Comparison of ENCODE assay signal across 24 cellular contexts in the genomic region with DNA sequence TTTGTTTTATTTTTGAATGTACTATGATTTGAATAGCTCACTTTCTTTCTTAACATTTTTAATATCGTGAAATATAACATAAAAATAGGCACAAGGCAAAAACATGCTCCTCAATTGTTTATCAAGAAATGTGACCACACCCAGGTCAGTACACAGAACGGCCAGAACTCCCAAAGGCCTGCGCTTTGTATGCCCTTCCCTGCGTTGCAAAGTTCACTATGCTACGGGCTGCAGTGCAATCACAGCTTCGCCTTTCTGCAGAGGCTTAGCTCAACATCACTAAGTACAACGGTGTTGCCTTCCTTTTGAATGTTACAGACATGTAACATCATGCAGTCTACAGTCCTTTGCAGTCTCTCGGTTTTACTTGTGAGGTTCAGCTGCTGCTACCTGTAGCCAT.
DNase-seq lines count a peak whose midpoint lies in the region; TF ChIP-seq lines count a peak whose summit lies in the region.
"Had no signal": no experiment of that assay in that cellular context is flagged by ENCODE, and none has a peak within 500 bp of the region (broad histone marks: within the 10 kb centered on the region; RNA-seq: fewer than 3 reads in every experiment).

No MANE protein-coding gene starts in this region.

- DNase-seq in coronary artery (ENCODE audit: low spot score) (peak; percentile 14), fibroblast of the aortic adventitia (ENCODE audit: low read depth) (peak; percentile 4), transverse colon (peak; percentile 61), SHP77 treated with DMSO at 0.1 percent for 48 hours (lab: John Stamatoyannopoulos, UW) (no peak), COR-L47 (lab: John Stamatoyannopoulos, UW) (no peak)
- DNase-seq in stimulated activated CD4-positive, alpha-beta T cell treated with anti-CD3 and anti-CD28 coated beads, Interleukin-2, amount 100 ng/mL, for 48 hours = no peak
- DNase-seq: AML-193; CD4-positive, alpha-beta T cell; GOT3; HCEC 1CT; IMR-90; KG1; MM.1S; NCI-H1048; NCI-H1417; NCI-H1694; NCI-H2081; NCI-H2227 treated with DMSO at 0.1 percent for 48 hours; NCI-H69; SIG-M5 had no signal

- no peaks in the 10 kb centered on the region for H3K27me3 ChIP-seq in mucosa of rectum (ENCODE audit: control insufficient read depth in 2 of 2, insufficient read depth in 2 of 2, low read length in 2 of 2)
- no peaks in the 10 kb centered on the region for H3K27me3 ChIP-seq in transverse colon
- H3K27me3 ChIP-seq: BLaER1 treated with 17β-estradiol and CSF1 and Interleukin-3, amounts not matched to agents 10 nM and 100 nM had no signal

- H3K36me3 ChIP-seq in mucosa of rectum (ENCODE audit: control insufficient read depth in 2 of 2, insufficient read depth in 2 of 2, low read length in 2 of 2) = no peaks in the 10 kb centered on the region
- H3K36me3 ChIP-seq in transverse colon = no peaks in the 10 kb centered on the region
- H3K36me3 ChIP-seq: BLaER1 treated with 17β-estradiol and CSF1 and Interleukin-3, amounts not matched to agents 10 nM and 100 nM had no signal

- H3K9ac ChIP-seq in mucosa of rectum (ENCODE audit: low read depth in 1 of 2, low read length in 2 of 2) = no peak overlapping the region
- H3K9ac ChIP-seq: BLaER1 treated with 17β-estradiol and CSF1 and Interleukin-3, amounts not matched to agents 10 nM and 100 nM had no signal

- no peak for TF ChIP-seq POLR2A in transverse colon (IDR thresholded peaks at IDR 0.05)

- H3K4me1 ChIP-seq in mucosa of rectum (ENCODE audit: control insufficient read depth in 2 of 2, insufficient read depth in 2 of 2, low read length in 2 of 2) = peaks cover 19 to 28% of the 10 kb centered on the region in 2 donors
- peaks cover 9 to 42% (median 31%) of the 10 kb centered on the region in 4 donors for H3K4me1 ChIP-seq in transverse colon
- H3K4me1 ChIP-seq: A549; BLaER1 treated with 17β-estradiol and CSF1 and Interleukin-3, amounts not matched to agents 10 nM and 100 nM had no signal

- TF ChIP-seq CTCF in coronary artery (IDR thresholded peaks at IDR 0.05) = no peak
- no peak for TF ChIP-seq CTCF in fibroblast of the aortic adventitia (IDR thresholded peaks at IDR 0.05; ENCODE audit: insufficient read depth, low read length)
- no peak for TF ChIP-seq CTCF in transverse colon (IDR thresholded peaks at IDR 0.05)

- intact Hi-C loops in transverse colon (cut with DNase I; ENCODE audit: low total_unique reads) = no loop called here

- H3K9me3 ChIP-seq in mucosa of rectum (ENCODE audit: control insufficient read depth in 2 of 2, low read length in 2 of 2) (no peaks in the 10 kb centered on the region), transverse colon (no peaks in the 10 kb centered on the region)
- H3K9me3 ChIP-seq: A549; BLaER1 treated with 17β-estradiol and CSF1 and Interleukin-3, amounts not matched to agents 10 nM and 100 nM had no signal

- no peak overlapping the region for H3K4me3 ChIP-seq in coronary artery
- no peak overlapping the region for H3K4me3 ChIP-seq in fibroblast of the aortic adventitia (ENCODE audit: low read depth, low read length)
- H3K4me3 ChIP-seq in mucosa of rectum (ENCODE audit: low read length in 2 of 2) = peak overlapping the region; percentile 33 to 42
- H3K4me3 ChIP-seq in transverse colon = no peak overlapping the region
- H3K4me3 ChIP-seq: A549; BLaER1 treated with 17β-estradiol and CSF1 and Interleukin-3, amounts not matched to agents 10 nM and 100 nM; SK-N-MC had no signal

- H3K27ac ChIP-seq in coronary artery (no peak overlapping the region), mucosa of rectum (ENCODE audit: low read depth in 2 of 2, low read length in 2 of 2) (peak overlapping the region; percentile 56 to 68), transverse colon (peak overlapping the region in 3 of 4 donors; percentile 37 to 75 (median 74))
- H3K27ac ChIP-seq: A549; BLaER1 treated with 17β-estradiol and CSF1 and Interleukin-3, amounts not matched to agents 10 nM and 100 nM; SK-N-MC had no signal

- no peak for TF ChIP-seq EP300 in transverse colon (IDR thresholded peaks at IDR 0.05; ENCODE audit: low read depth)

- 41 to 45% methylated on average over 8 of the region's 8 CpGs for WGBS in transverse colon (ENCODE audit: low coverage in 1 of 2), 2 donors

- in situ Hi-C loops in transverse colon (cut with MboI; ENCODE audit: low pct_ligation_motif_present in 1 of 4, low pct_unique_long_range_greater_than_20kb in 1 of 4, low sequenced_read_pairs in 3 of 4) = no loop called here

Comparison
In these comparisons a context has a peak if more than half of its experiments do, and no peak if none do; other contexts are left out.
1. DNase-seq: peak in coronary artery (single experiment), fibroblast of the aortic adventitia (single experiment) and transverse colon (single experiment); none in SHP77 treated with DMSO at 0.1 percent for 48 hours (single experiment), stimulated activated CD4-positive, alpha-beta T cell treated with anti-CD3 and anti-CD28 coated beads, Interleukin-2, amount 100 ng/mL, for 48 hours (0 of 2) and COR-L47 (single experiment).
2. H3K27ac ChIP-seq: peak in mucosa of rectum (2 of 2) and transverse colon (3 of 4); none in coronary artery (0 of 2).
3. H3K4me3 ChIP-seq: peak in mucosa of rectum (2 of 2); none in coronary artery (single experiment), fibroblast of the aortic adventitia (single experiment) and transverse colon (0 of 4).